Comparison of ENCODE assay signal across 13 cellular contexts in the genomic region with DNA sequence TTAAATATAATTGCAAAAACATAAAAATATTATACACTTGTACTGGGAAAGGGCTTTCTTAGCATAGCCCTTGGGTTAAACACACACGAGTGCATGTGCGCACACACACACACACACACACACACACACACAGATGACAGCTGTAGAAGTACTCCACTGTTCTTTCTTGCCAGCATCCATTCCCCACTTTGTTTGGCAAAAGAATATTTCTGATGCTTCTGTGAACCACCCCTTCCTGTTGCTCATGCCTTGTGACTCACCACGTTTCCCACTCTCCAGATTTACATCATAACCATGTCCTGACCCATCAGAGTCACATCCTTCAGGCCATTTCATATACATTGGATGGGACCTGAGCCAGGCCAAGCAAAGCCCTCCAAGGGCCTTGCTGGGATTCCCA.
DNase-seq lines count a peak whose midpoint lies in the region; ATAC-seq, FAIRE-seq and TF ChIP-seq lines count a peak whose summit lies in the region.
"Had no signal": no experiment of that assay in that cellular context is flagged by ENCODE, and none has a peak within 500 bp of the region (broad histone marks: within the 10 kb centered on the region; RNA-seq: fewer than 3 reads in every experiment).

No MANE protein-coding gene starts in this region.

- TF ChIP-seq CTCF in AG09319 (IDR thresholded peaks at IDR 0.05; ENCODE audit: low read depth, low read length) (no peak), brain microvascular endothelial cell (IDR thresholded peaks at IDR 0.05; ENCODE audit: low read depth, low read length, missing control alignments) (no peak), kidney epithelial cell (IDR thresholded peaks at IDR 0.05; ENCODE audit: insufficient read depth, low read length, poor library complexity, severe bottlenecking) (no peak), heart left ventricle (IDR thresholded peaks at IDR 0.05) (no peak)

- FAIRE-seq in HTR-8/SVneo (lab: Jason Lieb, UNC) = peak; percentile 88

- H3K9me3 ChIP-seq in heart left ventricle = no peaks in the 10 kb centered on the region
- H3K9me3 ChIP-seq: transverse colon had no signal

- 32 to 55% (median 48%) methylated on average over 3 of the region's 3 CpGs for WGBS in heart left ventricle, 4 donors

- H3K4me1 ChIP-seq in heart left ventricle = no peaks in the 10 kb centered on the region
- H3K4me1 ChIP-seq: transverse colon had no signal

- H3K36me3 ChIP-seq in brain microvascular endothelial cell (replicated peaks) (no peaks in the 10 kb centered on the region), kidney epithelial cell (ENCODE audit: control insufficient read depth, insufficient read depth, low read length) (no peaks in the 10 kb centered on the region), heart left ventricle (no peaks in the 10 kb centered on the region)
- H3K36me3 ChIP-seq: transverse colon had no signal

- peak overlapping the region; percentile 61 for H3K27ac ChIP-seq in brain microvascular endothelial cell
- no peak overlapping the region for H3K27ac ChIP-seq in heart left ventricle
- H3K27ac ChIP-seq: transverse colon had no signal

- H3K27me3 ChIP-seq in brain microvascular endothelial cell (replicated peaks) = no peaks in the 10 kb centered on the region
- no peaks in the 10 kb centered on the region for H3K27me3 ChIP-seq in kidney epithelial cell (ENCODE audit: control insufficient read depth, insufficient read depth, low read length)
- no peaks in the 10 kb centered on the region for H3K27me3 ChIP-seq in heart left ventricle
- H3K27me3 ChIP-seq: transverse colon had no signal

- H3K4me3 ChIP-seq in brain microvascular endothelial cell (ENCODE audit: low read depth, low read length) (no peak overlapping the region), kidney epithelial cell (ENCODE audit: low read depth, low read length) (no peak overlapping the region), heart left ventricle (no peak overlapping the region)
- H3K4me3 ChIP-seq: transverse colon had no signal

- no peak for TF ChIP-seq POLR2A in heart left ventricle (IDR thresholded peaks at IDR 0.05)

- peak; percentile 66 for DNase-seq in AG09319 (ENCODE audit: extremely low read depth, low read depth)
- DNase-seq in HTR-8/SVneo (ENCODE audit: insufficient read length, low spot score) = peak; percentile 66
- DNase-seq in brain microvascular endothelial cell = peak; percentile 94
- DNase-seq in kidney epithelial cell (ENCODE audit: low read depth) = peak; percentile 23
- DNase-seq in activated CD4-positive, alpha-beta T cell treated with anti-CD3 and anti-CD28 coated beads for 48 hours = no peak
- DNase-seq in heart left ventricle = no peak
- DNase-seq: activated naive CD8-positive, alpha-beta T cell treated with anti-CD3 and anti-CD28 coated beads for 36 hours; endodermal cell; immature natural killer cell; NCI-H187; transverse colon had no signal

- intact Hi-C loops in heart left ventricle (cut with DNase I) = no loop called here

- in situ Hi-C loops in brain microvascular endothelial cell (cut with HindIII; ENCODE audit: low pct_ligation_motif_present, low sequenced_read_pairs) = no loop called here

- ATAC-seq in HG02938 (IDR thresholded peaks at IDR 0.05; ENCODE audit: unreplicated experiment) = no peak
- no peak for ATAC-seq in HG02970 (IDR thresholded peaks at IDR 0.05; ENCODE audit: low FRiP score, unreplicated experiment)
- no peak for ATAC-seq in heart left ventricle

Comparison
In these comparisons a context has a peak if more than half of its experiments do, and no peak if none do; other contexts are left out.
1. DNase-seq: peak in AG09319 (single experiment), HTR-8/SVneo (single experiment), brain microvascular endothelial cell (single experiment) and kidney epithelial cell (single experiment); none in activated CD4-positive, alpha-beta T cell treated with anti-CD3 and anti-CD28 coated beads for 48 hours (single experiment) and heart left ventricle (0 of 5).